In genomic region chr6:17035994-17036393, GRCh38 we compare ENCODE assay signal across 17 cellular contexts.
"Had no signal": no experiment of that assay in that cellular context is flagged by ENCODE, and none has a peak within 500 bp of the region (broad histone marks: within the 10 kb centered on the region; RNA-seq: fewer than 3 reads in every experiment).

No MANE protein-coding gene starts in this region.

- H3K27ac Mint-ChIP-seq: effector memory CD8-positive, alpha-beta T cell; immature natural killer cell; naive thymus-derived CD4-positive, alpha-beta T cell; type B pancreatic cell had no signal

- H3K4me3 ChIP-seq: esophagus squamous epithelium, gastroesophageal sphincter, lung, sigmoid colon, skin epidermis, uterus had no signal

- H3K36me3 ChIP-seq: esophagus squamous epithelium, gastroesophageal sphincter, neutrophil, sigmoid colon, uterus had no signal

- DNase-seq: effector memory CD8-positive, alpha-beta T cell; esophagus squamous epithelium; glutamatergic neuron; immature natural killer cell; left ventricle myocardium superior; mesendoderm; naive thymus-derived CD4-positive, alpha-beta T cell; sigmoid colon; stimulated activated naive CD4-positive, alpha-beta T cell treated with Interleukin-2 at 50 U/mL for 16 hours; uterus had no signal

- H3K9me3 ChIP-seq: esophagus squamous epithelium, gastroesophageal sphincter, neutrophil, sigmoid colon, uterus had no signal

- H3K36me3 Mint-ChIP-seq: immature natural killer cell; naive thymus-derived CD4-positive, alpha-beta T cell; type B pancreatic cell had no signal

- H3K27me3 Mint-ChIP-seq: type B pancreatic cell had no signal

- H3K4me1 Mint-ChIP-seq: immature natural killer cell; naive thymus-derived CD4-positive, alpha-beta T cell had no signal

- H3K9me3 Mint-ChIP-seq: effector memory CD8-positive, alpha-beta T cell had no signal

- H3K4me1 ChIP-seq: uterus had no signal

- H3K27me3 ChIP-seq: gastroesophageal sphincter, neutrophil, sigmoid colon, uterus had no signal

- H3K27ac ChIP-seq: epithelial cell of prostate, esophagus squamous epithelium, gastroesophageal sphincter, neutrophil, sigmoid colon, skin epidermis, uterus had no signal

- H3K4me3 Mint-ChIP-seq: effector memory CD8-positive, alpha-beta T cell; immature natural killer cell; naive thymus-derived CD4-positive, alpha-beta T cell; type B pancreatic cell had no signal

- FAIRE-seq: keratinocyte had no signal
